28 cellular contexts compared by ENCODE assay signal in the genomic region with DNA sequence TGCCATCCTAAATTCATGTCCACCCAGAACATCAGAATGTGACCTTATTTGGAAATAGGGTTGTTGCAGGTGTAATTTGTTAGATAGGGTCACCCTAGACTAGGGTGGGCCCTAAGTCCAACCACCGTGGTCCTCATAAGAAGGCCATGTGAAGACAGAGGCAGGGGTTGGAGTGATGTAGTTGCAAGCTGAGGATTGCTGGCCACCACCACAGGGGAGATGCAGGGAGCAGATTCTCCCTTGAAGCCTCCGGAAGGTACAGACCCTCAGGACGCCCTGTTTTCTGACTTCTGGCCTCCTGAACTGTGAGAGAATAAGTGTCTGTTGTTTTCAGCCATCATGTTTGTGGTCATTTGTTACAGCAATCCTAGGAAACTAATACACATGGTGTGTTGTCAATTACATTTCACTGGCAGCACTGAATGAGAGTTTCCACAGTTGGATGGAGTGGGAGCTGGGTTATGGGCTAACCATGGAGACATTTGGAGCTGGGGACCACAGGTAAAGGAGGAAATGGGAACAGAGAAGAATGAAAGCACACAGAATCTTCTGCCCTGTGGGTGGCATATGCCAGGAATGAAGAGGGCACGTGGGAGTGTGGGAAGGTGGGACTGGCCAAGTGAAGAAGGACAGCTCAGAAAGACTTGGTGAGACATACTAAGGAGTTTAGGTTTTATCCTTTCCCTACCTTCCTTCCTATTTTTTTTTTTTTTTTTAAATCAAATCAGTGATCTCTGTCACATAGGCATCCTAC.
"Had no signal": no experiment of that assay in that cellular context is flagged by ENCODE, and none has a peak within 500 bp of the region (broad histone marks: within the 10 kb centered on the region; RNA-seq: fewer than 3 reads in every experiment).

No MANE protein-coding gene starts in this region.

- H3K9me3 ChIP-seq: ascending aorta, breast epithelium had no signal

- DNase-seq: activated CD4-positive, alpha-beta memory T cell treated with anti-CD3 and anti-CD28 coated beads, Interleukin-2, amount 10 ng/mL, durations not matched to agents 7 days and 5 days; activated CD4-positive, alpha-beta T cell treated with anti-CD3 and anti-CD28 coated beads for 1 hour; activated CD4-positive, alpha-beta T cell treated with anti-CD3 and anti-CD28 coated beads for 4 hours; activated CD4-positive, alpha-beta T cell treated with anti-CD3 and anti-CD28 coated beads, Interleukin-2, amount 10 ng/mL, durations not matched to agents 7 days and 5 days; activated CD4-positive, alpha-beta T cell treated with anti-CD3 and anti-CD28 coated beads, Interleukin-2, amount 50 U/mL, for 4 hours; activated CD8-positive, alpha-beta memory T cell treated with anti-CD3 and anti-CD28 coated beads, Interleukin-2, amount 50 U/mL, for 48 hours; activated gamma-delta T cell; activated naive CD4-positive, alpha-beta T cell; activated naive CD4-positive, alpha-beta T cell treated with anti-CD3 and anti-CD28 coated beads, Interleukin-2, amount 10 ng/mL, durations not matched to agents 7 days and 5 days; activated naive CD8-positive, alpha-beta T cell treated with anti-CD3 and anti-CD28 coated beads, Interleukin-2, amount 10 ng/mL, durations not matched to agents 7 days and 5 days; activated T-cell treated with anti-CD3 and anti-CD28 coated beads for 4 hours; activated T-cell treated with anti-CD3 and anti-CD28 coated beads, Interleukin-2, amount 50 U/mL, for 24 hours; activated T-cell treated with anti-CD3 and anti-CD28 coated beads, Interleukin-2, amount 50 U/mL, for 72 hours; dorsolateral prefrontal cortex; effector memory CD4-positive, alpha-beta T cell; endodermal cell; foreskin fibroblast; head of caudate nucleus; T-helper 2 cell had no signal

- H3K27me3 ChIP-seq: ascending aorta, breast epithelium had no signal

- H3K27ac Mint-ChIP-seq: activated CD4-positive, alpha-beta memory T cell treated with anti-CD3 and anti-CD28 coated beads, Interleukin-2, amount 10 ng/mL, durations not matched to agents 7 days and 5 days; activated CD4-positive, alpha-beta T cell treated with anti-CD3 and anti-CD28 coated beads, Interleukin-2, amount 10 ng/mL, durations not matched to agents 7 days and 5 days; activated naive CD4-positive, alpha-beta T cell treated with anti-CD3 and anti-CD28 coated beads, Interleukin-2, amount 10 ng/mL, durations not matched to agents 7 days and 5 days; activated naive CD8-positive, alpha-beta T cell treated with anti-CD3 and anti-CD28 coated beads, Interleukin-2, amount 10 ng/mL, durations not matched to agents 7 days and 5 days; activated T-cell treated with anti-CD3 and anti-CD28 coated beads, Interleukin-2, amount 50 U/mL, for 24 hours; activated T-cell treated with anti-CD3 and anti-CD28 coated beads, Interleukin-2, amount 50 U/mL, for 72 hours; dendritic cell treated with granulocyte-macrophage colony-stimulating factor and Interleukin-4, amounts not matched to agents 40 ng/mL and 50 ng/mL, for 4 days; endodermal cell had no signal

- H3K27me3 Mint-ChIP-seq: activated naive CD8-positive, alpha-beta T cell treated with anti-CD3 and anti-CD28 coated beads, Interleukin-2, amount 10 ng/mL, durations not matched to agents 7 days and 5 days; activated T-cell treated with anti-CD3 and anti-CD28 coated beads, Interleukin-2, amount 50 U/mL, for 24 hours; central memory CD8-positive, alpha-beta T cell; dendritic cell treated with granulocyte-macrophage colony-stimulating factor and Interleukin-4, amounts not matched to agents 40 ng/mL and 50 ng/mL, for 4 days had no signal

- H3K4me1 ChIP-seq: ascending aorta, breast epithelium had no signal

- H3K9me3 Mint-ChIP-seq: activated CD4-positive, alpha-beta T cell treated with anti-CD3 and anti-CD28 coated beads, Interleukin-2, amount 10 ng/mL, durations not matched to agents 7 days and 5 days; activated T-cell treated with anti-CD3 and anti-CD28 coated beads, Interleukin-2, amount 50 U/mL, for 24 hours; activated T-cell treated with anti-CD3 and anti-CD28 coated beads, Interleukin-2, amount 50 U/mL, for 72 hours; endodermal cell had no signal

- H3K4me3 ChIP-seq: ascending aorta, breast epithelium, coronary artery, dorsolateral prefrontal cortex had no signal

- FAIRE-seq: frontal cortex had no signal

- H3K36me3 Mint-ChIP-seq: activated naive CD4-positive, alpha-beta T cell treated with anti-CD3 and anti-CD28 coated beads, Interleukin-2, amount 10 ng/mL, durations not matched to agents 7 days and 5 days; activated naive CD4-positive, alpha-beta T cell treated with anti-CD3 and anti-CD28 coated beads, Interleukin-2, amount 50 U/mL, for 72 hours; activated naive CD8-positive, alpha-beta T cell treated with anti-CD3 and anti-CD28 coated beads, Interleukin-2, amount 10 ng/mL, durations not matched to agents 7 days and 5 days; brain had no signal

- H3K4me3 Mint-ChIP-seq: activated CD4-positive, alpha-beta memory T cell treated with anti-CD3 and anti-CD28 coated beads, Interleukin-2, amount 10 ng/mL, durations not matched to agents 7 days and 5 days; activated CD4-positive, alpha-beta T cell treated with anti-CD3 and anti-CD28 coated beads, Interleukin-2, amount 10 ng/mL, durations not matched to agents 7 days and 5 days; activated naive CD4-positive, alpha-beta T cell treated with anti-CD3 and anti-CD28 coated beads, Interleukin-2, amount 10 ng/mL, durations not matched to agents 7 days and 5 days; activated naive CD8-positive, alpha-beta T cell treated with anti-CD3 and anti-CD28 coated beads, Interleukin-2, amount 10 ng/mL, durations not matched to agents 7 days and 5 days; activated T-cell treated with anti-CD3 and anti-CD28 coated beads, Interleukin-2, amount 50 U/mL, for 24 hours; activated T-cell treated with anti-CD3 and anti-CD28 coated beads, Interleukin-2, amount 50 U/mL, for 72 hours; brain; central memory CD8-positive, alpha-beta T cell; dendritic cell treated with granulocyte-macrophage colony-stimulating factor and Interleukin-4, amounts not matched to agents 40 ng/mL and 50 ng/mL, for 4 days; endodermal cell had no signal

- ATAC-seq: activated naive CD4-positive, alpha-beta T cell treated with anti-CD3 and anti-CD28 coated beads, Interleukin-2, amount 50 U/mL, for 72 hours; activated T-cell treated with anti-CD3 and anti-CD28 coated beads, Interleukin-2, amount 50 U/mL, for 72 hours; esophagus mucosa had no signal

- H3K27ac ChIP-seq: ascending aorta, breast epithelium, coronary artery, dorsolateral prefrontal cortex had no signal

- H3K4me1 Mint-ChIP-seq: activated CD4-positive, alpha-beta memory T cell treated with anti-CD3 and anti-CD28 coated beads, Interleukin-2, amount 10 ng/mL, durations not matched to agents 7 days and 5 days; activated CD4-positive, alpha-beta T cell treated with anti-CD3 and anti-CD28 coated beads, Interleukin-2, amount 10 ng/mL, durations not matched to agents 7 days and 5 days; activated naive CD4-positive, alpha-beta T cell treated with anti-CD3 and anti-CD28 coated beads, Interleukin-2, amount 10 ng/mL, durations not matched to agents 7 days and 5 days; activated naive CD8-positive, alpha-beta T cell treated with anti-CD3 and anti-CD28 coated beads, Interleukin-2, amount 10 ng/mL, durations not matched to agents 7 days and 5 days; central memory CD8-positive, alpha-beta T cell had no signal

- H3K36me3 ChIP-seq: ascending aorta, breast epithelium had no signal
